Comparison of ENCODE assay signal across 10 cellular contexts in the genomic region with DNA sequence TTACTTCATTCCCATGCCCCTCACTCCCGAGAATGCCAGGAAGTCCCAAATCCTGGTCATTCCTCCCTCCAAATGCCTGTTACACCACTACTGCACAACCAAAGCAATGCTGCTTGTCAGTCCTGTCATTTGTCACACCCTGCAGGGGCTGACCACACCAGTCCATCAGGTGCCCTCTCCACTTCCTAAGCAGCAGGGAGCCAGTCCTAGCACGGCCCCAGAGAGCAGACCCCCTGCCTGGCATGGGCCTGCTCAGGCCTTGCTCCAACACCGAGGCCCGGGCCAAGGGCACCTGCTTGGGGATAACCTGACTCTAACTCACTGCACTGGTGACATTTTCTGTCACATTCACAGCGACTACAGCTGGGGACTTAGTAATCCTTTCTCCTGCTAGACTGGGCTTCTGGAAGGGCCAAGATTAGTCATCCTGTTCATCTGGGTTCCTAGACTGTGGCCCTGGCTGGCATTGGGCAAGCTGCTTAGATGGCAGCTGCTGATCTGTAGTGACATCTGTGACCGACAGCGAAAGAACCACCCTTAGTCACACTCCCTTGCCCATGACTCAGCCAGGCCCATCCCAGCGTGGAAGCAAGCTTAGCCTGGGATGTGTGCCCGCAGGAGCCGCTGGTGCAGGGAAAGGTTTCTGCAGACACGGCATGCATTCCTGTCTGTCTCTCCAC. TPM values are rescaled to one million over a fixed set of nuclear protein-coding genes. Genes with fewer than 3 reads are reported as not detected.
DNase-seq lines count a peak whose midpoint lies in the region; ATAC-seq, FAIRE-seq and TF ChIP-seq lines count a peak whose summit lies in the region.
"Had no signal": no experiment of that assay in that cellular context is flagged by ENCODE, and none has a peak within 500 bp of the region (broad histone marks: within the 10 kb centered on the region; RNA-seq: fewer than 3 reads in every experiment).

No MANE protein-coding gene starts in this region.

- no peaks in the 10 kb centered on the region for H3K9me3 ChIP-seq in kidney (ENCODE audit: control insufficient read depth in 1 of 2, low read length in 2 of 2)

- peaks cover 72% of the 10 kb centered on the region for H3K36me3 Mint-ChIP-seq in activated CD8-positive, alpha-beta T cell treated with anti-CD3 and anti-CD28 coated beads for 36 hours (ENCODE audit: low read depth)

- peak overlapping the region in 1 of 2 donors; percentile 63 for H3K27ac ChIP-seq in kidney (ENCODE audit: low read depth in 2 of 2, low read length in 2 of 2)

- CTCF ChIA-PET in activated CD8-positive, alpha-beta T cell treated with anti-CD3 and anti-CD28 coated beads for 36 hours (lab: Charles Lee) = interaction anchor here (1.3 kb wide), 1 partner anchor 34 kb away, joined by 3 read pairs; no protein-coding TSS in a partner anchor

- peak overlapping the region; percentile 0 for H3K27ac Mint-ChIP-seq in activated CD8-positive, alpha-beta T cell treated with anti-CD3 and anti-CD28 coated beads for 36 hours

- ATAC-seq in activated CD8-positive, alpha-beta T cell treated with anti-CD3 and anti-CD28 coated beads for 36 hours = no peak
- no peak for ATAC-seq in GM21576 (IDR thresholded peaks at IDR 0.05; ENCODE audit: unreplicated experiment)

- no peak overlapping the region for H3K9ac ChIP-seq in kidney (ENCODE audit: low read length in 2 of 2)

- intact Hi-C loops in activated CD8-positive, alpha-beta T cell treated with anti-CD3 and anti-CD28 coated beads for 36 hours (cut with micrococcal nuclease) = no loop called here
- intact Hi-C loops in kidney (cut with DNase I) = no loop called here

- H3K27me3 Mint-ChIP-seq in activated CD8-positive, alpha-beta T cell treated with anti-CD3 and anti-CD28 coated beads for 36 hours = no peaks in the 10 kb centered on the region

- TF ChIP-seq CTCF in activated CD8-positive, alpha-beta T cell treated with anti-CD3 and anti-CD28 coated beads for 36 hours (IDR thresholded peaks at IDR 0.05) = no peak
- no peak for TF ChIP-seq CTCF in kidney (IDR thresholded peaks at IDR 0.05; ENCODE audit: borderline replicate concordance, extremely low read depth, insufficient read depth)

- H3K4me3 Mint-ChIP-seq in activated CD8-positive, alpha-beta T cell treated with anti-CD3 and anti-CD28 coated beads for 36 hours = no peak overlapping the region

- peaks cover 10% of the 10 kb centered on the region for H3K4me1 Mint-ChIP-seq in activated CD8-positive, alpha-beta T cell treated with anti-CD3 and anti-CD28 coated beads for 36 hours (ENCODE audit: low read depth)

- no peaks in the 10 kb centered on the region for H3K9me3 Mint-ChIP-seq in activated CD8-positive, alpha-beta T cell treated with anti-CD3 and anti-CD28 coated beads for 36 hours

- H3K4me3 ChIP-seq in kidney (ENCODE audit: low read length in 2 of 2) = no peak overlapping the region

- DNase-seq in AG20443 (ENCODE audit: low spot score) = peak; percentile 53
- DNase-seq in HS-27A (ENCODE audit: low read depth) = peak; percentile 42
- DNase-seq in activated CD8-positive, alpha-beta T cell treated with anti-CD3 and anti-CD28 coated beads for 36 hours = no peak
- peak; percentile 86 for DNase-seq in kidney
- no peak for DNase-seq in urothelium cell line (ENCODE audit: low spot score)
- DNase-seq in NCI-H2171 treated with DMSO at 0.1 percent for 48 hours (lab: John Stamatoyannopoulos, UW) = no peak
- no peak for DNase-seq in NK-92 treated with Interleukin-12 subunit alpha and Interleukin-12 subunit beta, amount 100 ng/mL, for 24 hours (lab: John Stamatoyannopoulos, UW)
- DNase-seq: activated CD4-positive, alpha-beta T cell treated with anti-CD3 and anti-CD28 coated beads, Interleukin-2, amount 50 U/mL, for 48 hours; NCI-H1105 had no signal

- FAIRE-seq in kidney (lab: Jason Lieb, UNC) (no peak), urothelium cell line (lab: Jason Lieb, UNC) (no peak)

- peaks cover 24 to 27% of the 10 kb centered on the region in 2 donors for H3K36me3 ChIP-seq in kidney (ENCODE audit: control insufficient read depth in 1 of 2, insufficient read depth in 2 of 2, low read length in 2 of 2)

- POLR2A ChIA-PET in activated CD8-positive, alpha-beta T cell treated with anti-CD3 and anti-CD28 coated beads for 36 hours (lab: Charles Lee) = interaction anchor here (0.7 to 5.6 kb wide), 7 partner anchors 10 to 30 kb away, joined by 3 to 73 read pairs (median 10); partner anchors contain the start of genes ARHGDIA and P4HB

- H3K4me1 ChIP-seq in kidney (ENCODE audit: control insufficient read depth in 1 of 2, insufficient read depth in 1 of 2, low read depth in 1 of 2, low read length in 2 of 2) = peaks cover 5 to 9% of the 10 kb centered on the region in 2 donors

RNA-seq across cellular contexts. Expression of gene ALYREF, which starts 5.4 kb away (rescaled TPM):
- 100 to 1,000 TPM; 241 TPM for total RNA-seq in activated CD8-positive, alpha-beta T cell treated with anti-CD3 and anti-CD28 coated beads for 36 hours
- total RNA-seq in kidney = 59.3 TPM
- polyA plus RNA-seq in kidney (ENCODE audit: insufficient read depth, low read depth, low replicate concordance) = 45.3 TPM

RNA-seq across cellular contexts. Expression of gene ANAPC11, which starts 5.5 kb away (rescaled TPM):
- total RNA-seq in activated CD8-positive, alpha-beta T cell treated with anti-CD3 and anti-CD28 coated beads for 36 hours = 100 to 1,000 TPM; 122 to 130 TPM
- total RNA-seq in kidney = 88.6 TPM
- 220 TPM for polyA plus RNA-seq in kidney (ENCODE audit: insufficient read depth, low read depth, low replicate concordance)

RNA-seq across cellular contexts. Expression of gene ARHGDIA, which starts 14.9 kb away (rescaled TPM):
- 100 to 1,000 TPM; 450 to 470 TPM for total RNA-seq in activated CD8-positive, alpha-beta T cell treated with anti-CD3 and anti-CD28 coated beads for 36 hours
- total RNA-seq in kidney = 453 TPM
- 424 TPM for polyA plus RNA-seq in kidney (ENCODE audit: insufficient read depth, low read depth, low replicate concordance)

RNA-seq across cellular contexts. Expression of gene NPB, which starts 16.0 kb away (rescaled TPM):
- under 1 TPM in 1 of 2 experiments, not detected in 1; 0.18 TPM for total RNA-seq in activated CD8-positive, alpha-beta T cell treated with anti-CD3 and anti-CD28 coated beads for 36 hours
- total RNA-seq in kidney = 0.66 TPM
- 1.4 TPM for polyA plus RNA-seq in kidney (ENCODE audit: insufficient read depth, low read depth, low replicate concordance)

RNA-seq across cellular contexts. Expression of gene PCYT2, which starts 25.2 kb away (rescaled TPM):
- total RNA-seq in activated CD8-positive, alpha-beta T cell treated with anti-CD3 and anti-CD28 coated beads for 36 hours = 10 to 100 TPM; 20.5 to 22.6 TPM
- 28.4 TPM for total RNA-seq in kidney
- 104 TPM for polyA plus RNA-seq in kidney (ENCODE audit: insufficient read depth, low read depth, low replicate concordance)

Comparison
In these comparisons a context has a peak if more than half of its experiments do, and no peak if none do; other contexts are left out.
1. DNase-seq: peak in AG20443 (single experiment), HS-27A (single experiment) and kidney (single experiment); none in activated CD8-positive, alpha-beta T cell treated with anti-CD3 and anti-CD28 coated beads for 36 hours (single experiment), urothelium cell line (single experiment), NCI-H2171 treated with DMSO at 0.1 percent for 48 hours (single experiment) and NK-92 treated with Interleukin-12 subunit alpha and Interleukin-12 subunit beta, amount 100 ng/mL, for 24 hours (single experiment).